Comparison of ENCODE assay signal across 1 cellular context in the genomic region with DNA sequence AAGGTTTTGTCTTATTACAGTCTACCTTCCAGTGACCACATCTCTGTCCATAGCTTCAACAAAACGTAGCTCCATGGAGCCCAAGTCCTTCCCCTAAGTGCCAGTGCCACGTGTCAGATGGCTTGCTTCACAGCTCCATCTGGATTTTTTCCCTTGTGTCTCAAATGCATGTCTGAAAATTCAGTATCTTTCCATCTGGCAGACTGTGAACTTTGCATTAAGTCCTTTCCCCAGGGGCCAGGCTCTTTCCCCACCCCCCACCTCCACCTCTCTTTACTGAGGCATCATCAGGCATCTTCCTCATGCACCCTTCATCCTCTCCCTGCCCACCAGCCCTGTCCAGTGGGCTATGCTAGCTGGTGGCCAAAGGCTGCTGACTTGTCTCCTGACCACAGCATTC.
TF ChIP-seq lines count a peak whose summit lies in the region.

No MANE protein-coding gene starts in this region.

TF ChIP-seq in H1, 55 proteins besides CTCF, POLR2A, EP300 and RAD21 (continued from another document):
- no peak for TF ChIP-seq MAFK (IDR thresholded peaks at IDR 0.05; ENCODE audit: low read depth, low read length)
- TF ChIP-seq, protein P1, sequence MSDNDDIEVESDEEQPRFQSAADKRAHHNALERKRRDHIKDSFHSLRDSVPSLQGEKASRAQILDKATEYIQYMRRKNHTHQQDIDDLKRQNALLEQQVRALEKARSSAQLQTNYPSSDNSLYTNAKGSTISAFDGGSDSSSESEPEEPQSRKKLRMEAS (IDR thresholded peaks at IDR 0.05) = no peak
- TF ChIP-seq TAF1 (IDR thresholded peaks at IDR 0.05; ENCODE audit: low read depth, low read length) = no peak
- TF ChIP-seq KDM4A (IDR thresholded peaks at IDR 0.05; ENCODE audit: low read depth, low read length, severe bottlenecking) = no peak
- no peak for TF ChIP-seq CHD7 (IDR thresholded peaks at IDR 0.05; ENCODE audit: insufficient replicate concordance, low read length)
- no peak for TF ChIP-seq PHF8 (conservative IDR thresholded peaks at IDR 0.05; ENCODE audit: low read depth, low read length)
- TF ChIP-seq CTBP2 (IDR thresholded peaks at IDR 0.05; ENCODE audit: borderline replicate concordance, insufficient read depth, insufficient read length, low read length) = no peak
- TF ChIP-seq CHD2 (IDR thresholded peaks at IDR 0.05; ENCODE audit: low read length) = no peak
- TF ChIP-seq TEAD4 (IDR thresholded peaks at IDR 0.05; ENCODE audit: low read depth, low read length) = no peak
- no peak for TF ChIP-seq KDM1A (IDR thresholded peaks at IDR 0.05; ENCODE audit: borderline replicate concordance, low read length)
- TF ChIP-seq BACH1 (IDR thresholded peaks at IDR 0.05; ENCODE audit: low read length) = no peak
- TF ChIP-seq JUND (IDR thresholded peaks at IDR 0.05; ENCODE audit: low read length) = no peak
- TF ChIP-seq SRF (IDR thresholded peaks at IDR 0.05; ENCODE audit: low read depth, low read length) = no peak
- TF ChIP-seq JUN (IDR thresholded peaks at IDR 0.05; ENCODE audit: low read depth, low read length) = no peak
